ENCODE assay signal across 12 cellular contexts in the genomic region with DNA sequence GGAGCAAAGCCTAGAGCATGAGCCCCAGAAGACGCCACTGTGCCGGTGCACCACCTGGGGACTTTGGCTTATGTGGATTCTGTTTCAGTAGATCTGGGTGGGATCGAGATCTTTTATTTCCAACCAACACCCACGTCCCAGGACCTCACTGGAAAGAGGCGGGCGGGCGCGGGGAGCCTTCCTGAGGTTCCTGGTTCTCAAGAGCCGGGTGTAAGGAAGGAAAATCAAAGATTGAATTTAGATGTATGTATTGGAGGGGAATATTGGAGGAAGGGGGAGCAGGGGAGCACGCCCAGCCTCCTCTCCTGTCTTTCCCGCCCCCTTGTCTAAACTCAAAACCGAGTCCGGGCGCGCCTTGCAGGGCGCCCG. TPM values are rescaled to one million over a fixed set of nuclear protein-coding genes. Genes with fewer than 3 reads are reported as not detected.
DNase-seq lines count a peak whose midpoint lies in the region; ATAC-seq and TF ChIP-seq lines count a peak whose summit lies in the region.
"Had no signal": no experiment of that assay in that cellular context is flagged by ENCODE, and none has a peak within 500 bp of the region (broad histone marks: within the 10 kb centered on the region; RNA-seq: fewer than 3 reads in every experiment).

No MANE protein-coding gene starts in this region.

- H3K27ac Mint-ChIP-seq in CD4-positive, CD25-positive, alpha-beta regulatory T cell: peak overlapping the region in 1 of 3 donors; percentile 14
- no peak overlapping the region for H3K27ac Mint-ChIP-seq in nephron progenitor cell
- H3K27ac Mint-ChIP-seq: activated CD4-positive, alpha-beta T cell treated with anti-CD3 and anti-CD28 coated beads for 36 hours had no signal

- no peak for ATAC-seq in CD4-positive, CD25-positive, alpha-beta regulatory T cell (ENCODE audit: low read depth in 2 of 2)
- no peak for ATAC-seq in HG03039 (IDR thresholded peaks at IDR 0.05; ENCODE audit: unreplicated experiment)
- no peak for ATAC-seq in GM19023 (IDR thresholded peaks at IDR 0.05; ENCODE audit: unreplicated experiment)
- ATAC-seq in GM21423 (IDR thresholded peaks at IDR 0.05; ENCODE audit: unreplicated experiment): no peak

- no peak for DNase-seq in CD4-positive, CD25-positive, alpha-beta regulatory T cell
- no peak for DNase-seq in effector memory CD4-positive, alpha-beta T cell
- no peak for DNase-seq in nephron progenitor cell
- DNase-seq: foreskin melanocyte; stimulated activated CD4-positive, alpha-beta T cell treated with anti-CD3 and anti-CD28 coated beads, Interleukin-4, amount 100 ng/mL, for 4 hours had no signal

- no peak for TF ChIP-seq CTCF in nephron progenitor cell (IDR thresholded peaks at IDR 0.05)

- H3K9me3 Mint-ChIP-seq in CD4-positive, CD25-positive, alpha-beta regulatory T cell: peaks cover 0 to 4% (median 0%) of the 10 kb centered on the region in 7 donors
- no peaks in the 10 kb centered on the region for H3K9me3 Mint-ChIP-seq in nephron progenitor cell

- H3K27ac ChIP-seq in CD4-positive, CD25-positive, alpha-beta regulatory T cell (ENCODE audit: insufficient read depth, low read length, poor library complexity, severe bottlenecking): no peak overlapping the region
- H3K27ac ChIP-seq in effector memory CD4-positive, alpha-beta T cell (ENCODE audit: insufficient read depth, low read length, poor library complexity, severe bottlenecking): no peak overlapping the region

- H3K9me3 ChIP-seq in CD4-positive, CD25-positive, alpha-beta regulatory T cell (ENCODE audit: control insufficient read depth in 2 of 2, low read length in 2 of 2): no peaks in the 10 kb centered on the region
- H3K9me3 ChIP-seq in ES-I3 (ENCODE audit: control insufficient read depth, insufficient read depth, low read length): no peaks in the 10 kb centered on the region
- H3K9me3 ChIP-seq in effector memory CD4-positive, alpha-beta T cell (ENCODE audit: control insufficient read depth, low read length): no peaks in the 10 kb centered on the region

- peaks cover 87% of the 10 kb centered on the region for H3K27me3 Mint-ChIP-seq in CD4-positive, CD25-positive, alpha-beta regulatory T cell
- H3K27me3 Mint-ChIP-seq in nephron progenitor cell (ENCODE audit: low read depth, poor library complexity): peaks cover 98% of the 10 kb centered on the region

- H3K4me3 ChIP-seq in CD4-positive, CD25-positive, alpha-beta regulatory T cell (ENCODE audit: low read depth, low read length): no peak overlapping the region
- H3K4me3 ChIP-seq in effector memory CD4-positive, alpha-beta T cell (ENCODE audit: insufficient read depth, low read depth, low read length, poor library complexity, severe bottlenecking): peak overlapping the region; percentile 43

- peak overlapping the region; percentile 57; the same call in 1 of the 2 replicates for H3K9ac ChIP-seq in ES-I3 (ENCODE audit: low read depth, low read length)

- peaks cover 50% of the 10 kb centered on the region for H3K27me3 ChIP-seq in CD4-positive, CD25-positive, alpha-beta regulatory T cell (ENCODE audit: control insufficient read depth, insufficient read depth, low read length)
- peaks cover 48% of the 10 kb centered on the region for H3K27me3 ChIP-seq in effector memory CD4-positive, alpha-beta T cell (replicated peaks; ENCODE audit: control insufficient read depth, insufficient read depth, low read length, poor library complexity, severe bottlenecking)

- H3K4me1 Mint-ChIP-seq in CD4-positive, CD25-positive, alpha-beta regulatory T cell: peaks cover 6 to 32% (median 19%) of the 10 kb centered on the region in 4 donors
- H3K4me1 Mint-ChIP-seq in nephron progenitor cell: peaks cover 19% of the 10 kb centered on the region

- H3K4me3 Mint-ChIP-seq in CD4-positive, CD25-positive, alpha-beta regulatory T cell: peak overlapping the region; percentile 50 to 75 (median 66)
- H3K4me3 Mint-ChIP-seq in nephron progenitor cell: peak overlapping the region; percentile 71

- H3K4me1 ChIP-seq in CD4-positive, CD25-positive, alpha-beta regulatory T cell (ENCODE audit: control insufficient read depth, insufficient read depth, low read length, poor library complexity, severe bottlenecking): peaks cover 21% of the 10 kb centered on the region
- H3K4me1 ChIP-seq in ES-I3 (ENCODE audit: insufficient read depth, low read length): no peaks in the 10 kb centered on the region; the same call in 1 of the 2 replicates
- peaks cover 30% of the 10 kb centered on the region for H3K4me1 ChIP-seq in effector memory CD4-positive, alpha-beta T cell (ENCODE audit: control insufficient read depth, insufficient read depth, low read length, poor library complexity, severe bottlenecking)

- H3K36me3 Mint-ChIP-seq in CD4-positive, CD25-positive, alpha-beta regulatory T cell: peaks cover 6% of the 10 kb centered on the region
- H3K36me3 Mint-ChIP-seq in nephron progenitor cell (ENCODE audit: low read depth): no peaks in the 10 kb centered on the region

- no peaks in the 10 kb centered on the region for H3K36me3 ChIP-seq in CD4-positive, CD25-positive, alpha-beta regulatory T cell (ENCODE audit: control insufficient read depth, insufficient read depth, low read length)
- H3K36me3 ChIP-seq in ES-I3 (ENCODE audit: insufficient read depth, low read length): no peaks in the 10 kb centered on the region
- H3K36me3 ChIP-seq in effector memory CD4-positive, alpha-beta T cell (ENCODE audit: control insufficient read depth, insufficient read depth, low read length): no peaks in the 10 kb centered on the region

RNA-seq across cellular contexts. Expression of a gene that starts 6.2 kb away (rescaled TPM):
- not detected for total RNA-seq in CD4-positive, CD25-positive, alpha-beta regulatory T cell
- not detected for polyA plus RNA-seq in CD4-positive, CD25-positive, alpha-beta regulatory T cell
- total RNA-seq: activated CD4-positive, alpha-beta T cell treated with anti-CD3 and anti-CD28 coated beads for 36 hours; dermis microvascular lymphatic vessel endothelial cell; posterior vena cava had no signal

RNA-seq across cellular contexts. Expression of a gene that starts 50.4 kb away (rescaled TPM):
- total RNA-seq in CD4-positive, CD25-positive, alpha-beta regulatory T cell: not detected
- not detected for polyA plus RNA-seq in CD4-positive, CD25-positive, alpha-beta regulatory T cell
- total RNA-seq: activated CD4-positive, alpha-beta T cell treated with anti-CD3 and anti-CD28 coated beads for 36 hours; dermis microvascular lymphatic vessel endothelial cell; posterior vena cava had no signal
